Comparison of ENCODE assay signal across 17 cellular contexts in genomic region chr13:114073881-114074551, GRCh38. TPM values are rescaled to one million over a fixed set of nuclear protein-coding genes. Genes with fewer than 3 reads are reported as not detected.
DNase-seq lines count a peak whose midpoint lies in the region; ATAC-seq and TF ChIP-seq lines count a peak whose summit lies in the region.
"Had no signal": no experiment of that assay in that cellular context is flagged by ENCODE, and none has a peak within 500 bp of the region (broad histone marks: within the 10 kb centered on the region; RNA-seq: fewer than 3 reads in every experiment).

No MANE protein-coding gene starts in this region.

- peak overlapping the region in 6 of 11 experiments; percentile 5 to 64 (median 42); a peak in 7 of 22 replicates for H3K9ac ChIP-seq in BLaER1 treated with 17β-estradiol and CSF1 and Interleukin-3, amounts not matched to agents 10 nM and 100 nM
- no peak overlapping the region for H3K9ac ChIP-seq in neural progenitor cell

- H3K27me3 Mint-ChIP-seq in CD4-positive, alpha-beta memory T cell = no peaks in the 10 kb centered on the region
- H3K27me3 Mint-ChIP-seq in activated naive CD8-positive, alpha-beta T cell treated with anti-CD3 and anti-CD28 coated beads for 36 hours = no peaks in the 10 kb centered on the region
- peaks cover 9% of the 10 kb centered on the region for H3K27me3 Mint-ChIP-seq in neural progenitor cell (ENCODE audit: insufficient read depth, low read depth)

- DNase-seq in CD4-positive, alpha-beta memory T cell = no peak
- no peak for DNase-seq in activated naive CD8-positive, alpha-beta T cell treated with anti-CD3 and anti-CD28 coated beads for 36 hours
- DNase-seq in neural progenitor cell (ENCODE audit: low spot score) (no peak), EL (no peak)
- DNase-seq: activated CD4-positive, alpha-beta T cell treated with anti-CD3 and anti-CD28 coated beads for 1 hour; activated CD8-positive, alpha-beta memory T cell treated with anti-CD3 and anti-CD28 coated beads, Interleukin-2, amount 50 U/mL, for 48 hours; BE2C; NCI-H1417 treated with DMSO at 0.1 percent for 48 hours; OCI-M1; T-helper 9 cell; testis had no signal

- H3K9me3 ChIP-seq in BLaER1 treated with 17β-estradiol and CSF1 and Interleukin-3, amounts not matched to agents 10 nM and 100 nM (replicated peaks in 1 of 11) = peaks cover 0 to 5% (median 0%) of the 10 kb centered on the region in 11 experiments; a peak in 3 of 22 replicates
- H3K9me3 ChIP-seq in CD4-positive, alpha-beta memory T cell (ENCODE audit: control insufficient read depth in 1 of 2, low read length in 2 of 2) = no peaks in the 10 kb centered on the region
- no peaks in the 10 kb centered on the region for H3K9me3 ChIP-seq in neural progenitor cell (ENCODE audit: low read depth)
- H3K9me3 ChIP-seq: adrenal gland, BE2C, esophagus muscularis mucosa, testis had no signal

- CTCF ChIA-PET in CD4-positive, alpha-beta memory T cell (lab: Charles Lee; ENCODE audit: partially characterized antibody) = no interaction called here

- peaks cover 31 to 72% (median 50%) of the 10 kb centered on the region in 11 experiments; a peak in 21 of 22 replicates for H4K20me1 ChIP-seq in BLaER1 treated with 17β-estradiol and CSF1 and Interleukin-3, amounts not matched to agents 10 nM and 100 nM
- no peaks in the 10 kb centered on the region for H4K20me1 ChIP-seq in neural progenitor cell (ENCODE audit: low read depth)

- no peak overlapping the region for H3K4me3 ChIP-seq in BLaER1 treated with 17β-estradiol and CSF1 and Interleukin-3, amounts not matched to agents 10 nM and 100 nM
- no peak overlapping the region for H3K4me3 ChIP-seq in CD4-positive, alpha-beta memory T cell (ENCODE audit: low read length in 2 of 2)
- no peak overlapping the region for H3K4me3 ChIP-seq in neural progenitor cell
- H3K4me3 ChIP-seq: adrenal gland, cardiac muscle cell, esophagus muscularis mucosa, testis had no signal

- peaks cover 29% of the 10 kb centered on the region for H3F3A ChIP-seq in neural progenitor cell (ENCODE audit: low read depth)

- peaks cover 17 to 67% (median 28%) of the 10 kb centered on the region in 4 donors for H3K4me1 Mint-ChIP-seq in CD4-positive, alpha-beta memory T cell
- H3K4me1 Mint-ChIP-seq in activated naive CD8-positive, alpha-beta T cell treated with anti-CD3 and anti-CD28 coated beads for 36 hours = peaks cover 31% of the 10 kb centered on the region
- H3K4me1 Mint-ChIP-seq in neural progenitor cell = peaks cover 71% of the 10 kb centered on the region

- peaks cover 59 to 84% (median 76%) of the 10 kb centered on the region in 10 experiments for H3K4me1 ChIP-seq in BLaER1 treated with 17β-estradiol and CSF1 and Interleukin-3, amounts not matched to agents 10 nM and 100 nM
- H3K4me1 ChIP-seq in CD4-positive, alpha-beta memory T cell (ENCODE audit: insufficient read depth, low read length) = peaks cover 28% of the 10 kb centered on the region
- peaks cover 24% of the 10 kb centered on the region for H3K4me1 ChIP-seq in neural progenitor cell

- peaks cover 0 to 28% (median 0%) of the 10 kb centered on the region in 8 donors for H3K9me3 Mint-ChIP-seq in CD4-positive, alpha-beta memory T cell
- H3K9me3 Mint-ChIP-seq in activated naive CD8-positive, alpha-beta T cell treated with anti-CD3 and anti-CD28 coated beads for 36 hours = peaks cover 4% of the 10 kb centered on the region
- no peaks in the 10 kb centered on the region for H3K9me3 Mint-ChIP-seq in neural progenitor cell

- POLR2A ChIA-PET in CD4-positive, alpha-beta memory T cell (lab: Charles Lee; ENCODE audit: partially characterized antibody) = interaction anchor here (0.9 kb wide), 1 partner anchor 8 kb away, joined by 4 read pairs; no protein-coding TSS in a partner anchor

- H3K36me3 Mint-ChIP-seq in CD4-positive, alpha-beta memory T cell = peaks cover 55% of the 10 kb centered on the region in 2 donors
- H3K36me3 Mint-ChIP-seq in activated naive CD8-positive, alpha-beta T cell treated with anti-CD3 and anti-CD28 coated beads for 36 hours = peaks cover 23% of the 10 kb centered on the region
- H3K36me3 Mint-ChIP-seq in neural progenitor cell = peaks cover 23% of the 10 kb centered on the region

- H2AFZ ChIP-seq in neural progenitor cell (replicated peaks) = no peak overlapping the region

- TF ChIP-seq CTCF in neural progenitor cell (IDR thresholded peaks at IDR 0.05) = no peak

- H3K27me3 ChIP-seq in BLaER1 treated with 17β-estradiol and CSF1 and Interleukin-3, amounts not matched to agents 10 nM and 100 nM = no peaks in the 10 kb centered on the region
- H3K27me3 ChIP-seq in CD4-positive, alpha-beta memory T cell (ENCODE audit: insufficient read depth, low read length) = no peaks in the 10 kb centered on the region
- no peaks in the 10 kb centered on the region for H3K27me3 ChIP-seq in neural progenitor cell
- H3K27me3 ChIP-seq: adrenal gland, BE2C, cardiac muscle cell, esophagus muscularis mucosa, testis had no signal

- H3K27ac Mint-ChIP-seq in CD4-positive, alpha-beta memory T cell = peak overlapping the region in 5 of 7 donors; percentile 55 to 89 (median 83)
- H3K27ac Mint-ChIP-seq in activated naive CD8-positive, alpha-beta T cell treated with anti-CD3 and anti-CD28 coated beads for 36 hours = peak overlapping the region; percentile 47
- H3K27ac Mint-ChIP-seq in neural progenitor cell = peak overlapping the region; percentile 93

- peaks cover 23 to 56% (median 34%) of the 10 kb centered on the region in 11 experiments; a peak in 19 of 22 replicates for H3K36me3 ChIP-seq in BLaER1 treated with 17β-estradiol and CSF1 and Interleukin-3, amounts not matched to agents 10 nM and 100 nM
- peaks cover 59% of the 10 kb centered on the region for H3K36me3 ChIP-seq in CD4-positive, alpha-beta memory T cell (ENCODE audit: insufficient read depth, low read length)
- no peaks in the 10 kb centered on the region for H3K36me3 ChIP-seq in neural progenitor cell
- H3K36me3 ChIP-seq: adrenal gland, cardiac muscle cell had no signal

- H3K79me2 ChIP-seq in neural progenitor cell (ENCODE audit: low read depth) = no peaks in the 10 kb centered on the region

- ATAC-seq in HG02678 (IDR thresholded peaks at IDR 0.05; ENCODE audit: unreplicated experiment) = no peak
- no peak for ATAC-seq in GM18907 (IDR thresholded peaks at IDR 0.05; ENCODE audit: unreplicated experiment)

- H3K4me3 Mint-ChIP-seq in CD4-positive, alpha-beta memory T cell = peak overlapping the region in 1 of 8 donors; percentile 43
- H3K4me3 Mint-ChIP-seq in activated naive CD8-positive, alpha-beta T cell treated with anti-CD3 and anti-CD28 coated beads for 36 hours = no peak overlapping the region
- peak overlapping the region; percentile 22 for H3K4me3 Mint-ChIP-seq in neural progenitor cell

- intact Hi-C loops in CD4-positive, alpha-beta memory T cell (cut with micrococcal nuclease) = no loop called here

- H3K4me2 ChIP-seq in BLaER1 treated with 17β-estradiol and CSF1 and Interleukin-3, amounts not matched to agents 10 nM and 100 nM = peak overlapping the region in 10 of 11 experiments; percentile 28 to 86 (median 76); a peak in 20 of 22 replicates
- no peak overlapping the region for H3K4me2 ChIP-seq in neural progenitor cell

- peak overlapping the region in 8 of 11 experiments; percentile 1 to 55 (median 18); a peak in 8 of 22 replicates for H3K27ac ChIP-seq in BLaER1 treated with 17β-estradiol and CSF1 and Interleukin-3, amounts not matched to agents 10 nM and 100 nM
- no peak overlapping the region for H3K27ac ChIP-seq in CD4-positive, alpha-beta memory T cell (ENCODE audit: low read depth, low read length)
- no peak overlapping the region for H3K27ac ChIP-seq in neural progenitor cell
- H3K27ac ChIP-seq: adrenal gland, cardiac muscle cell had no signal

RNA-seq across cellular contexts. Expression of gene RASA3, which starts 58.4 kb away (rescaled TPM):
- total RNA-seq in CD4-positive, alpha-beta memory T cell = 100 to 1,000 TPM; 171 to 174 TPM
- 100 to 1,000 TPM in 1 of 2 donors, 10 to 100 TPM in 1; 65.5 to 141 TPM for polyA plus RNA-seq in CD4-positive, alpha-beta memory T cell
- total RNA-seq in activated naive CD8-positive, alpha-beta T cell treated with anti-CD3 and anti-CD28 coated beads for 36 hours = 10 to 100 TPM; 25.6 to 26.5 TPM
- total RNA-seq in neural progenitor cell (ENCODE audit: low replicate concordance) = 2.9 and 6.0 TPM in 2 replicates

Comparison
In these comparisons a context has a peak if more than half of its experiments do, and no peak if none do; other contexts are left out.
1. H3K27ac ChIP-seq: peak in BLaER1 treated with 17β-estradiol and CSF1 and Interleukin-3, amounts not matched to agents 10 nM and 100 nM (8 of 11); none in CD4-positive, alpha-beta memory T cell (single experiment) and neural progenitor cell (single experiment).
2. RNA of gene RASA3, which starts 58.4 kb away (total RNA-seq): 171 to 174 TPM in CD4-positive, alpha-beta memory T cell; 25.6 to 26.5 TPM in activated naive CD8-positive, alpha-beta T cell treated with anti-CD3 and anti-CD28 coated beads for 36 hours and 2.9 to 6.0 TPM in neural progenitor cell; every median in the first group is over 4 times any median in the second.
3. Peak in every context shown above with its lines, with median percentiles within 50 percentile points of each other: H3K27ac Mint-ChIP-seq.